Comparison of ENCODE assay signal across 19 cellular contexts in the genomic region with DNA sequence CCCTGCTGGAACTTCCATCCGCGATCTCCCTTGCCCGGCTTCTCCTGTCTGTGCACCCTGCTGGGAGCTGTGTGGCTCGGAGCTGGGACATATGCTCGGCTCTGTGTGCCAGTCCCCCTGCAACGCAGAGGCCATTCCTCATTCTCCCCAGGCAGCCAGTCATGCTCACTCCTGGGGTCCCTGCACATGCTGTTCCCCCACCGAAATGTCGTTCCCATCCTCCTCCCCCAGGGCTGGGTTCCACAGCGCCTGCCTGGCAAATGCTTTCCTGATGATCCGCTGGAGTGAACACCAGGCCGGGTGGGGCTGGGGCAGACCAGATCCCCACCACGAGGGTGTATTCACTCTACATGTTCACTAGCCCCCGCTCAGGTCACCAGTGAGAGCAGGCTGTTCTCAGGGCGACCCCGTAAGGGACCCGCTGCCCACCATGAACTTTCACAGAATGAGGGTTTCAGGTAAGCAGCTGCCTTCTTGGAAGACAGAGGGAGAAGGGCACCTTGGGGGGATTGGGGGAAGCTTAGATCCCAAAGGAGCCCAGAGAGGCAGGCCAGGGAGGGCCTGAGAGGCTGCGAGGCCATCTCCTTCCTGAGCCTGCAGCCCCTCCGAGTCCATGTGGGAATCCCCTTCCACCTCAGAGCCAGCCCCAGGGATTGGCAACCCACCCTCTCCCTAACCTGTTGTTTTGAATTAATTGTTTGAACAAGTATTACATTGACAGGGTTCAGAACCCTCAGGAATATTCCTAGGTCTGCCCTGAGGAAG.
A peak's percentile ranks its signal among the peaks of the same experiment; 100 is the strongest.
DNase-seq lines count a peak whose midpoint lies in the region; ATAC-seq, FAIRE-seq and TF ChIP-seq lines count a peak whose summit lies in the region.
"Had no signal": no experiment of that assay in that cellular context is flagged by ENCODE, and none has a peak within 500 bp of the region (broad histone marks: within the 10 kb centered on the region; RNA-seq: fewer than 3 reads in every experiment).

No MANE protein-coding gene starts in this region.

- peak overlapping the region; percentile 33 for H3K27ac Mint-ChIP-seq in stimulated activated naive B cell treated with anti-CD40 and anti-IgM and Interleukin-4, amounts not matched to agents 10 μg/mL and 1 μg/mL and 100 μg/mL, for 72 hours

- H3K9me3 Mint-ChIP-seq in stimulated activated naive B cell treated with anti-CD40 and anti-IgM and Interleukin-4, amounts not matched to agents 10 μg/mL and 1 μg/mL and 100 μg/mL, for 72 hours: no peaks in the 10 kb centered on the region
- H3K9me3 Mint-ChIP-seq: CD8-positive, alpha-beta memory T cell had no signal

- H3K36me3 Mint-ChIP-seq in stimulated activated naive B cell treated with anti-CD40 and anti-IgM and Interleukin-4, amounts not matched to agents 10 μg/mL and 1 μg/mL and 100 μg/mL, for 72 hours: no peaks in the 10 kb centered on the region
- H3K36me3 Mint-ChIP-seq: CD8-positive, alpha-beta memory T cell had no signal

- peak; percentile 66 for DNase-seq in H7
- no peak for DNase-seq in NT2/D1 (ENCODE audit: low read depth, low spot score)
- DNase-seq in kidney: peak; percentile 55
- no peak for DNase-seq in stimulated activated naive B cell treated with anti-CD40 and anti-IgM and Interleukin-4, amounts not matched to agents 10 μg/mL and 1 μg/mL and 100 μg/mL, for 72 hours
- no peak for DNase-seq in hepatic stellate cell (ENCODE audit: low spot score)
- no peak for DNase-seq in occipital lobe (lab: John Stamatoyannopoulos, UW)
- DNase-seq: BE2C; CD8-positive, alpha-beta memory T cell; DMS153; EL; NCI-H1105; NCI-H187 treated with DMSO at 0.1 percent for 48 hours; NCI-H446 treated with DMSO at 0.1 percent for 48 hours; NCI-H748 treated with DMSO at 0.1 percent for 48 hours; SK-N-SH had no signal

- H3K36me3 ChIP-seq in H7 (replicated peaks; ENCODE audit: control insufficient read depth, insufficient read depth, low read length): no peaks in the 10 kb centered on the region
- H3K36me3 ChIP-seq in NT2/D1 (ENCODE audit: insufficient read depth, insufficient read length, low read length): no peaks in the 10 kb centered on the region
- no peaks in the 10 kb centered on the region for H3K36me3 ChIP-seq in kidney (ENCODE audit: control insufficient read depth in 1 of 2, insufficient read depth in 2 of 2, low read length in 2 of 2)
- H3K36me3 ChIP-seq: BE2C had no signal

- no peak overlapping the region for H3K27ac ChIP-seq in kidney (ENCODE audit: low read depth in 2 of 2, low read length in 2 of 2)
- H3K27ac ChIP-seq: PC-9 had no signal

- peaks cover 0 to 11% of the 10 kb centered on the region in 2 donors for H3K27me3 Mint-ChIP-seq in stimulated activated naive B cell treated with anti-CD40 and anti-IgM and Interleukin-4, amounts not matched to agents 10 μg/mL and 1 μg/mL and 100 μg/mL, for 72 hours

- H3K9me3 ChIP-seq in NT2/D1 (ENCODE audit: insufficient read depth, low read length) (no peaks in the 10 kb centered on the region), kidney (ENCODE audit: control insufficient read depth in 1 of 2, low read length in 2 of 2) (no peaks in the 10 kb centered on the region)
- H3K9me3 ChIP-seq: BE2C, SK-N-SH had no signal

- no peak overlapping the region for H3K4me3 Mint-ChIP-seq in stimulated activated naive B cell treated with anti-CD40 and anti-IgM and Interleukin-4, amounts not matched to agents 10 μg/mL and 1 μg/mL and 100 μg/mL, for 72 hours
- H3K4me3 Mint-ChIP-seq: CD8-positive, alpha-beta memory T cell had no signal

- no peak for FAIRE-seq in kidney (lab: Jason Lieb, UNC)
- FAIRE-seq: H54, K562 had no signal

- no peak for ATAC-seq in stimulated activated naive B cell treated with anti-CD40 and anti-IgM and Interleukin-4, amounts not matched to agents 10 μg/mL and 1 μg/mL and 100 μg/mL, for 72 hours (replicated peaks)
- no peak for ATAC-seq in GM18502 (IDR thresholded peaks at IDR 0.05; ENCODE audit: poor library complexity, unreplicated experiment)

- intact Hi-C loops in kidney (cut with DNase I): no loop called here

- no peak for TF ChIP-seq CTCF in kidney (IDR thresholded peaks at IDR 0.05; ENCODE audit: borderline replicate concordance, extremely low read depth, insufficient read depth)

- no peaks in the 10 kb centered on the region for H3K4me1 Mint-ChIP-seq in stimulated activated naive B cell treated with anti-CD40 and anti-IgM and Interleukin-4, amounts not matched to agents 10 μg/mL and 1 μg/mL and 100 μg/mL, for 72 hours
- H3K4me1 Mint-ChIP-seq: CD8-positive, alpha-beta memory T cell had no signal

- H3K4me3 ChIP-seq in H7 (ENCODE audit: insufficient read depth, low read depth, low read length) (no peak overlapping the region), NT2/D1 (ENCODE audit: insufficient read length, low read depth) (no peak overlapping the region), kidney (ENCODE audit: low read length in 2 of 2) (no peak overlapping the region)
- H3K4me3 ChIP-seq: K562, PC-9 had no signal

- peaks cover 27% of the 10 kb centered on the region for H3K4me1 ChIP-seq in NT2/D1 (ENCODE audit: insufficient read depth, insufficient read length)
- H3K4me1 ChIP-seq in kidney (ENCODE audit: control insufficient read depth in 1 of 2, insufficient read depth in 1 of 2, low read depth in 1 of 2, low read length in 2 of 2): no peaks in the 10 kb centered on the region
- H3K4me1 ChIP-seq: BE2C had no signal

- peak overlapping the region; percentile 36 for H3K9ac ChIP-seq in NT2/D1 (ENCODE audit: insufficient read length, low read depth)
- no peak overlapping the region for H3K9ac ChIP-seq in kidney (ENCODE audit: low read length in 2 of 2)
- H3K9ac ChIP-seq: SK-N-SH had no signal

- H3K27me3 ChIP-seq in H7 (ENCODE audit: control insufficient read depth, insufficient read depth, low read length) (no peaks in the 10 kb centered on the region), NT2/D1 (ENCODE audit: insufficient read depth, insufficient read length) (no peaks in the 10 kb centered on the region)
- H3K27me3 ChIP-seq: BE2C had no signal

Comparison
In these comparisons a context has a peak if more than half of its experiments do, and no peak if none do; other contexts are left out.
1. DNase-seq: peak in H7 (single experiment) and kidney (single experiment); none in NT2/D1 (single experiment), stimulated activated naive B cell treated with anti-CD40 and anti-IgM and Interleukin-4, amounts not matched to agents 10 μg/mL and 1 μg/mL and 100 μg/mL, for 72 hours (single experiment), hepatic stellate cell (single experiment) and occipital lobe (single experiment).